ENCODE assay signal across 18 cellular contexts in the genomic region with DNA sequence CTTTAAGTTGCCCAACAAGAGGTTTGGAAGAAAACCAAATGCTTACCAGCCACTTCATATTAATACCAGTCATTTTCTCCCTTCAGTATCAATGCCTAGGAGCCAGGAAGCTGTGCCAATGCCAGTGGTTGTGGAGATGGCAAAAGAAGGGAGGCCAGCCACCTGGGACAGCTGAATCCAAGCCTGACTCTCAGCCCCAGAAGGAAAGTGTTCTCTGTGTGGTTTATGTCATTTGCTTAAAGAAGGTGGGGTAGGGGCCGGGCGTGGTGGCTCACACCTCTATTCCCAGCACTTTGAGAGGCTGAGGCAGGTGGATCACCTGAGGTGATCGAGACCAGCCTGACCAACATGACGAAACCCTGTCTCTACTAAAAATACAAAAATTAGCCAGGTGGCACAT. TPM values are rescaled to one million over a fixed set of nuclear protein-coding genes. Genes with fewer than 3 reads are reported as not detected.
DNase-seq lines count a peak whose midpoint lies in the region; ATAC-seq, FAIRE-seq and TF ChIP-seq lines count a peak whose summit lies in the region.
"Had no signal": no experiment of that assay in that cellular context is flagged by ENCODE, and none has a peak within 500 bp of the region (broad histone marks: within the 10 kb centered on the region; RNA-seq: fewer than 3 reads in every experiment).

No MANE protein-coding gene starts in this region.

- no peaks in the 10 kb centered on the region for H3K36me3 ChIP-seq in uterus

- no peak for TF ChIP-seq POLR2A in uterus (IDR thresholded peaks at IDR 0.05)

- no peak for TF ChIP-seq CTCF in uterus (IDR thresholded peaks at IDR 0.05)

- H3K4me1 Mint-ChIP-seq in stimulated activated effector memory CD8-positive, alpha-beta T cell treated with anti-CD3 and anti-CD28 coated beads, Interleukin-12 subunit alpha, Interleukin-12 subunit beta, amount 100 ng/mL, for 72 hours: peaks cover 15% of the 10 kb centered on the region

- H3K36me3 Mint-ChIP-seq in stimulated activated effector memory CD8-positive, alpha-beta T cell treated with anti-CD3 and anti-CD28 coated beads, Interleukin-12 subunit alpha, Interleukin-12 subunit beta, amount 100 ng/mL, for 72 hours: peaks cover 7% of the 10 kb centered on the region

- no peak overlapping the region for H3K4me3 Mint-ChIP-seq in stimulated activated effector memory CD8-positive, alpha-beta T cell treated with anti-CD3 and anti-CD28 coated beads, Interleukin-12 subunit alpha, Interleukin-12 subunit beta, amount 100 ng/mL, for 72 hours
- H3K4me3 Mint-ChIP-seq: B cell; CD8-positive, alpha-beta T cell; GM23338 had no signal

- peak; percentile 47 for ATAC-seq in left colon
- ATAC-seq in stimulated activated effector memory CD8-positive, alpha-beta T cell treated with anti-CD3 and anti-CD28 coated beads, Interleukin-12 subunit alpha, Interleukin-12 subunit beta, amount 100 ng/mL, for 72 hours: no peak
- ATAC-seq: CD8-positive, alpha-beta T cell; GM23338 had no signal

- H3K27me3 ChIP-seq in uterus: no peaks in the 10 kb centered on the region
- H3K27me3 ChIP-seq: BLaER1 treated with 17β-estradiol and CSF1 and Interleukin-3, amounts not matched to agents 10 nM and 100 nM had no signal

- H3K9me3 Mint-ChIP-seq in stimulated activated effector memory CD8-positive, alpha-beta T cell treated with anti-CD3 and anti-CD28 coated beads, Interleukin-12 subunit alpha, Interleukin-12 subunit beta, amount 100 ng/mL, for 72 hours: no peaks in the 10 kb centered on the region
- H3K9me3 Mint-ChIP-seq: CD8-positive, alpha-beta T cell; GM23338 had no signal

- no peak for FAIRE-seq in HTR-8/SVneo (lab: Jason Lieb, UNC)
- FAIRE-seq: G401.6, GM12891, H54 had no signal

- intact Hi-C loops in left colon (cut with DNase I, micrococcal nuclease) (no loop called here), uterus (cut with DNase I; ENCODE audit: low total_unique reads) (no loop called here)

- H3K4me1 ChIP-seq in uterus: no peaks in the 10 kb centered on the region

- H3K27ac Mint-ChIP-seq in stimulated activated effector memory CD8-positive, alpha-beta T cell treated with anti-CD3 and anti-CD28 coated beads, Interleukin-12 subunit alpha, Interleukin-12 subunit beta, amount 100 ng/mL, for 72 hours: peak overlapping the region; percentile 69
- H3K27ac Mint-ChIP-seq: B cell; CD8-positive, alpha-beta T cell; GM23338 had no signal

- no peak overlapping the region for H3K27ac ChIP-seq in uterus
- H3K27ac ChIP-seq: BLaER1 treated with 17β-estradiol and CSF1 and Interleukin-3, amounts not matched to agents 10 nM and 100 nM had no signal

- H3K4me3 ChIP-seq in uterus: no peak overlapping the region
- H3K4me3 ChIP-seq: BLaER1 treated with 17β-estradiol and CSF1 and Interleukin-3, amounts not matched to agents 10 nM and 100 nM; GM23338 had no signal

- H3K9me3 ChIP-seq in uterus: no peaks in the 10 kb centered on the region
- H3K9me3 ChIP-seq: BLaER1 treated with 17β-estradiol and CSF1 and Interleukin-3, amounts not matched to agents 10 nM and 100 nM had no signal

- DNase-seq in DMS79 (lab: John Stamatoyannopoulos, UW) (peak; percentile 48), NCI-H526 (lab: John Stamatoyannopoulos, UW) (peak; percentile 72 to 88), left colon (peak in 1 of 2 donors; percentile 28), uterus (no peak), HTR-8/SVneo (ENCODE audit: insufficient read length, low spot score) (no peak), NCI-H345 treated with DMSO at 0.1 percent for 48 hours (lab: John Stamatoyannopoulos, UW; ENCODE audit: unreplicated experiment) (no peak)
- DNase-seq in stimulated activated effector memory CD8-positive, alpha-beta T cell treated with anti-CD3 and anti-CD28 coated beads, Interleukin-12 subunit alpha, Interleukin-12 subunit beta, amount 100 ng/mL, for 72 hours (ENCODE audit: low spot score in 2 of 2): no peak
- DNase-seq: Calu3; CD8-positive, alpha-beta T cell; HCEC 1CT had no signal

RNA-seq across cellular contexts. Expression of gene C17orf78, which starts 13.4 kb away (rescaled TPM):
- total RNA-seq in left colon (not detected), uterus (not detected)
- total RNA-seq: A172; B cell; Calu3; CD8-positive, alpha-beta T cell; GM23338; HT-29 had no signal

RNA-seq across cellular contexts. Expression of gene ACACA, which starts 17.5 kb away (rescaled TPM):
- total RNA-seq in left colon (10 to 100 TPM; 47.8 to 72.1 TPM), uterus (10 to 100 TPM in 3 of 4 donors, 1 to 10 TPM in 1; 4.7 to 75.1 (median 41.9) TPM)

RNA-seq across cellular contexts. Expression of gene TADA2A, which starts 17.5 kb away (rescaled TPM):
- total RNA-seq in left colon (10 to 100 TPM; 19.7 to 24.2 TPM), uterus (10 to 100 TPM; 13.8 to 40.8 (median 22.0) TPM)

Comparison
In these comparisons a context has a peak if more than half of its experiments do, and no peak if none do; other contexts are left out.
1. DNase-seq: peak in DMS79 (single experiment) and NCI-H526 (2 of 2); none in stimulated activated effector memory CD8-positive, alpha-beta T cell treated with anti-CD3 and anti-CD28 coated beads, Interleukin-12 subunit alpha, Interleukin-12 subunit beta, amount 100 ng/mL, for 72 hours (0 of 2), uterus (0 of 2), HTR-8/SVneo (single experiment) and NCI-H345 treated with DMSO at 0.1 percent for 48 hours (single experiment).